In the genomic region with DNA sequence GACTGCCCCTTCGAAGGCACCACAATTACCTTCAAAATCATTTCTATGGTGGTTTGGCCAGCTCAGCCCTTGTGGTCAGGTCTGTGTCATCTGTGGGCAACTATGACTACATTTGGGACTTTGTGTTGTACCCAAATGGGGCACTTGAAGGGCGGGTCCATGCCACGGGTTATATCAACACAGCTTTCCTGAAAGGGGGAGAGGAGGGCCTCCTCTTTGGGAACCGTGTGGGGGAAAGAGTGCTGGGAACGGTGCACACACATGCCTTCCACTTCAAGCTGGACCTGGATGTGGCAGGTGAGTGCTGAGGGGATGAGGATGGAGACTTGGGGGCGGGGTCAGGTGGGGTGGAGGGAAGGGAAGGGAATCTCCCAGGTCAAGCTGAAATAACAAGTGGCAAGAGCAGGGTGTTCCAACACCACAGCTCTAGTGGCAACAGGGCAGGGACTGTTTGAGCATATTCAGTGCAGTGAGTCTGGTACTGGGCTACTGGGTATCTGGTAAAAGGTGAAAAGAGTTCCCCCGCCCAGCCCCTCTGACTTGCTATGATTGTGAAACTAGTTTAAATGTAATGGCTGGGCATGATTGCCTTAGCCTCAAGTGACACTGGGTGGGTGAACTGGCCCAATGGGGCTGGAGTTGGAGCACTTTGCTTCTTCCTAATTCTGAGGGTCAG, we compare ENCODE assay signal across 10 cellular contexts. TPM values are rescaled to one million over a fixed set of nuclear protein-coding genes. Genes with fewer than 3 reads are reported as not detected.
DNase-seq lines count a peak whose midpoint lies in the region; ATAC-seq, FAIRE-seq and TF ChIP-seq lines count a peak whose summit lies in the region.
"Had no signal": no experiment of that assay in that cellular context is flagged by ENCODE, and none has a peak within 500 bp of the region (broad histone marks: within the 10 kb centered on the region; RNA-seq: fewer than 3 reads in every experiment).

No MANE protein-coding gene starts in this region.

- intact Hi-C loops in endothelial cell of umbilical vein (cut with micrococcal nuclease), result no loop called here

- FAIRE-seq in endothelial cell of umbilical vein (lab: Jason Lieb, UNC), result no peak

- DNase-seq in activated CD4-positive, CD25-positive, alpha-beta regulatory T cell (lab: John Stamatoyannopoulos, UW), result no peak
- DNase-seq in RWPE1 (ENCODE audit: low spot score) (no peak), endothelial cell of umbilical vein (ENCODE audit: low read depth, low spot score) (no peak), DMS153 treated with DMSO at 0.1 percent for 48 hours (lab: John Stamatoyannopoulos, UW; ENCODE audit: unreplicated experiment) (no peak)
- DNase-seq in stimulated activated CD8-positive, alpha-beta memory T cell treated with anti-CD3 and anti-CD28 coated beads, Interleukin-15, amount 100 ng/mL, for 48 hours (ENCODE audit: low read depth in 2 of 2), result peak; percentile 49 to 61
- DNase-seq: NCI-H146 had no signal

- no peak overlapping the region for H3K9ac ChIP-seq in endothelial cell of umbilical vein (replicated peaks; ENCODE audit: extremely low read depth, insufficient read depth, low read length)

- no peaks in the 10 kb centered on the region for H3K9me3 ChIP-seq in endothelial cell of umbilical vein (replicated peaks; ENCODE audit: control insufficient read depth, insufficient read depth, low read length)

- H3K4me3 ChIP-seq in endothelial cell of umbilical vein (replicated peaks in 1 of 3; ENCODE audit: insufficient read depth in 1 of 3, low read depth in 1 of 3, low read length in 3 of 3), result no peak overlapping the region

- peak overlapping the region; percentile 50 for H3K27ac ChIP-seq in RWPE1
- H3K27ac ChIP-seq in endothelial cell of umbilical vein (ENCODE audit: insufficient read depth, low read depth, low read length), result no peak overlapping the region
- H3K27ac ChIP-seq: foreskin keratinocyte had no signal

- POLR2A ChIA-PET in RWPE1 (lab: Yijun Ruan, JAX; ENCODE audit: low non-redundant PET) (no interaction called here), endothelial cell of umbilical vein (lab: Charles Lee) (interaction anchor here (0.6 kb wide), 1 partner anchor 83 kb away, joined by 3 read pairs; no protein-coding TSS in a partner anchor)

- peak; percentile 8 for TF ChIP-seq POLR2A in endothelial cell of umbilical vein (IDR thresholded peaks at IDR 0.05; ENCODE audit: low read depth, low read length)

- ATAC-seq in activated CD4-positive, CD25-positive, alpha-beta regulatory T cell treated with anti-CD3 and anti-CD28 coated beads, Interleukin-2, amount 50 U/mL, for 24 hours, result peak; percentile 78 to 83
- no peak for ATAC-seq in GM19351 (IDR thresholded peaks at IDR 0.05; ENCODE audit: unreplicated experiment)
- no peak for ATAC-seq in GM18517 (IDR thresholded peaks at IDR 0.05; ENCODE audit: unreplicated experiment)
- ATAC-seq: foreskin keratinocyte had no signal

- H3K4me1 ChIP-seq in endothelial cell of umbilical vein (ENCODE audit: control insufficient read depth, extremely low read depth, insufficient read depth, low read length), result no peaks in the 10 kb centered on the region
- H3K4me1 ChIP-seq: foreskin keratinocyte had no signal

- BruUV-seq in endothelial cell of umbilical vein (replicated peaks; lab: Mats Ljungman, UMichigan), result no TSS peak

- H3K9me1 ChIP-seq in endothelial cell of umbilical vein (replicated peaks; ENCODE audit: control insufficient read depth, extremely low read depth, insufficient read depth, low read length), result no peaks in the 10 kb centered on the region

- no peak for TF ChIP-seq CTCF in RWPE1 (conservative IDR thresholded peaks at IDR 0.05; ENCODE audit: low read depth)
- no peak for TF ChIP-seq CTCF in endothelial cell of umbilical vein (IDR thresholded peaks at IDR 0.05; ENCODE audit: extremely low read depth in 1 of 2, insufficient read depth in 1 of 2, low read depth in 1 of 2, low read length in 2 of 2)

- CTCF ChIA-PET in RWPE1 (lab: Yijun Ruan, JAX), result interaction anchor here (0.5 to 0.6 kb wide), 2 partner anchors 147 to 178 kb away, joined by 3 read pairs; no protein-coding TSS in a partner anchor
- CTCF ChIA-PET in endothelial cell of umbilical vein (lab: Charles Lee), result interaction anchor here (0.6 to 8.9 kb wide), 5 partner anchors 9 to 267 kb away, joined by 3 to 132 read pairs (median 4); partner anchors contain the start of gene RPL27

- dilution Hi-C loops in endothelial cell of umbilical vein (cut with MboI; ENCODE audit: extremely low pct_ligation_motif_present, low sequenced_read_pairs), result no loop called here

- peaks cover 15 to 34% of the 10 kb centered on the region in 2 experiments for H3K36me3 ChIP-seq in endothelial cell of umbilical vein (ENCODE audit: control insufficient read depth in 2 of 2, extremely low read depth in 1 of 2, insufficient read depth in 2 of 2, low read length in 2 of 2)

- H3K79me2 ChIP-seq in endothelial cell of umbilical vein (ENCODE audit: control insufficient read depth, insufficient read depth, low read length), result no peaks in the 10 kb centered on the region

- H4K20me1 ChIP-seq in endothelial cell of umbilical vein (replicated peaks; ENCODE audit: control insufficient read depth, extremely low read depth, insufficient read depth, low read length), result peaks cover 2% of the 10 kb centered on the region

- H2AFZ ChIP-seq in endothelial cell of umbilical vein (ENCODE audit: low read depth, low read length), result no peak overlapping the region

- H3K4me2 ChIP-seq in endothelial cell of umbilical vein (ENCODE audit: insufficient read depth, low read length), result no peak overlapping the region

- peaks cover 0 to 3% of the 10 kb centered on the region in 2 experiments for H3K27me3 ChIP-seq in endothelial cell of umbilical vein (ENCODE audit: control insufficient read depth in 2 of 2, insufficient read depth in 2 of 2, low read length in 2 of 2)

TF ChIP-seq in endothelial cell of umbilical vein, 7 proteins besides CTCF, POLR2A, EP300 and RAD21 (continues in another document):
- TF ChIP-seq MYC (IDR thresholded peaks at IDR 0.05; ENCODE audit: low read depth, low read length) (no peak), EZH2 (IDR thresholded peaks at IDR 0.05; ENCODE audit: borderline replicate concordance, low read depth, low read length, severe bottlenecking) (no peak), FOS (IDR thresholded peaks at IDR 0.05; ENCODE audit: borderline replicate concordance, insufficient read depth, low read length) (no peak), POLR2AphosphoS5 (IDR thresholded peaks at IDR 0.05; ENCODE audit: insufficient read depth, low read depth, low read length) (no peak), JUN (IDR thresholded peaks at IDR 0.05; ENCODE audit: borderline replicate concordance, insufficient read depth, insufficient read length, low read depth) (no peak), GATA2 (IDR thresholded peaks at IDR 0.05; ENCODE audit: insufficient read depth, insufficient read length, low read depth, low read length) (no peak)

RNA-seq across cellular contexts. Expression of gene AOC2, which starts 1.7 kb away (rescaled TPM):
- 1.6 and 1.9 TPM in 2 replicates for total RNA-seq in endothelial cell of umbilical vein
- 0.62 and 0.65 TPM in 2 replicates for polyA plus RNA-seq in endothelial cell of umbilical vein
- 0.28 and 0.34 TPM in 2 replicates for polyA plus RNA-seq in endothelial cell of umbilical vein (2011; cell fraction: cytosol; rRNA removed)
- polyA plus RNA-seq in endothelial cell of umbilical vein (2011; cell fraction: nucleus; rRNA removed), result 2.7 and 3.2 TPM in 2 replicates
- polyA plus RNA-seq in endothelial cell of umbilical vein (2012), result 0.53 and 0.63 TPM in 2 replicates
- polyA minus RNA-seq in endothelial cell of umbilical vein, result 1.3 and 2.4 TPM in 2 replicates
- polyA minus RNA-seq in endothelial cell of umbilical vein (2011; cell fraction: cytosol; rRNA and poly(A)+ RNA removed), result 0.51 TPM
- 3.8 and 4.3 TPM in 2 replicates for polyA minus RNA-seq in endothelial cell of umbilical vein (2011; cell fraction: nucleus; rRNA and poly(A)+ RNA removed)

RNA-seq across cellular contexts. Expression of gene AOC3, which starts 4.9 kb away (rescaled TPM):
- 0.27 and 0.44 TPM in 2 replicates for total RNA-seq in endothelial cell of umbilical vein
- 0.11 and 0.19 TPM in 2 replicates for polyA plus RNA-seq in endothelial cell of umbilical vein
- 0.06 and 0.11 TPM in 2 replicates for polyA plus RNA-seq in endothelial cell of umbilical vein (2011; cell fraction: cytosol; rRNA removed)
- polyA plus RNA-seq in endothelial cell of umbilical vein (2011; cell fraction: nucleus; rRNA removed), result 1.3 and 1.6 TPM in 2 replicates
- polyA plus RNA-seq in endothelial cell of umbilical vein (2012), result 0.16 and 0.20 TPM in 2 replicates
- polyA minus RNA-seq in endothelial cell of umbilical vein, result 0.11 and 0.32 TPM in 2 replicates
- polyA minus RNA-seq in endothelial cell of umbilical vein (2011; cell fraction: cytosol; rRNA and poly(A)+ RNA removed), result not detected
- 0.38 and 0.43 TPM in 2 replicates for polyA minus RNA-seq in endothelial cell of umbilical vein (2011; cell fraction: nucleus; rRNA and poly(A)+ RNA removed)

RNA-seq across cellular contexts. Expression of gene PSME3, which starts 12.9 kb away (rescaled TPM):
- total RNA-seq in endothelial cell of umbilical vein, result 126 and 133 TPM in 2 replicates
- polyA plus RNA-seq in endothelial cell of umbilical vein, result 94.7 and 98.4 TPM in 2 replicates
- 97.2 and 101 TPM in 2 replicates for polyA plus RNA-seq in endothelial cell of umbilical vein (2011; cell fraction: cytosol; rRNA removed)
- 60.6 and 69.5 TPM in 2 replicates for polyA plus RNA-seq in endothelial cell of umbilical vein (2011; cell fraction: nucleus; rRNA removed)
- 132 and 187 TPM in 2 replicates for polyA plus RNA-seq in endothelial cell of umbilical vein (2012)
- 65.4 and 67.3 TPM in 2 replicates for polyA minus RNA-seq in endothelial cell of umbilical vein
- polyA minus RNA-seq in endothelial cell of umbilical vein (2011; cell fraction: cytosol; rRNA and poly(A)+ RNA removed), result 66.8 TPM
- 31.5 and 41.9 TPM in 2 replicates for polyA minus RNA-seq in endothelial cell of umbilical vein (2011; cell fraction: nucleus; rRNA and poly(A)+ RNA removed)

RNA-seq across cellular contexts. Expression of gene BECN1, which starts 22.0 kb away (rescaled TPM):
- total RNA-seq in endothelial cell of umbilical vein, result 92.3 and 93.5 TPM in 2 replicates
- 51.4 and 63.1 TPM in 2 replicates for polyA plus RNA-seq in endothelial cell of umbilical vein
- polyA plus RNA-seq in endothelial cell of umbilical vein (2011; cell fraction: cytosol; rRNA removed), result 70.7 and 88.7 TPM in 2 replicates
- 92.4 and 94.5 TPM in 2 replicates for polyA plus RNA-seq in endothelial cell of umbilical vein (2011; cell fraction: nucleus; rRNA removed)
- 87.4 and 98.2 TPM in 2 replicates for polyA plus RNA-seq in endothelial cell of umbilical vein (2012)
- polyA minus RNA-seq in endothelial cell of umbilical vein, result 88.9 and 98.4 TPM in 2 replicates
- polyA minus RNA-seq in endothelial cell of umbilical vein (2011; cell fraction: cytosol; rRNA and poly(A)+ RNA removed), result 28.8 TPM
- 41.5 and 62.8 TPM in 2 replicates for polyA minus RNA-seq in endothelial cell of umbilical vein (2011; cell fraction: nucleus; rRNA and poly(A)+ RNA removed)

RNA-seq across cellular contexts. Expression of gene CNTD1, which starts 47.4 kb away (rescaled TPM):
- total RNA-seq in endothelial cell of umbilical vein, result not detected in 2 replicates
- not detected in 2 replicates for polyA plus RNA-seq in endothelial cell of umbilical vein
- not detected in 2 replicates for polyA plus RNA-seq in endothelial cell of umbilical vein (2011; cell fraction: cytosol; rRNA removed)
- polyA plus RNA-seq in endothelial cell of umbilical vein (2011; cell fraction: nucleus; rRNA removed), result not detected in 2 replicates
- polyA plus RNA-seq in endothelial cell of umbilical vein (2012), result 0.49 and 0.92 TPM in 2 replicates
- not detected in 2 replicates for polyA minus RNA-seq in endothelial cell of umbilical vein
- polyA minus RNA-seq in endothelial cell of umbilical vein (2011; cell fraction: cytosol; rRNA and poly(A)+ RNA removed), result not detected
- polyA minus RNA-seq in endothelial cell of umbilical vein (2011; cell fraction: nucleus; rRNA and poly(A)+ RNA removed), result not detected in 2 replicates
- total RNA-seq: foreskin keratinocyte had no signal

Comparison
In these comparisons a context has a peak if more than half of its experiments do, and no peak if none do; other contexts are left out.
1. ATAC-seq: peak in activated CD4-positive, CD25-positive, alpha-beta regulatory T cell treated with anti-CD3 and anti-CD28 coated beads, Interleukin-2, amount 50 U/mL, for 24 hours (2 of 2); none in GM19351 (single experiment) and GM18517 (single experiment).
2. DNase-seq: peak in stimulated activated CD8-positive, alpha-beta memory T cell treated with anti-CD3 and anti-CD28 coated beads, Interleukin-15, amount 100 ng/mL, for 48 hours (2 of 2); none in activated CD4-positive, CD25-positive, alpha-beta regulatory T cell (0 of 4), RWPE1 (single experiment), endothelial cell of umbilical vein (single experiment) and DMS153 treated with DMSO at 0.1 percent for 48 hours (single experiment).